1 cellular context compared by ENCODE assay signal in genomic region chr12:68612245-68612644, GRCh38.
TF ChIP-seq lines count a peak whose summit lies in the region.

No MANE protein-coding gene starts in this region.

TF ChIP-seq in H1, 55 proteins besides CTCF, POLR2A, EP300 and RAD21 (continued from another document):
- TF ChIP-seq ATF3 (IDR thresholded peaks at IDR 0.05; ENCODE audit: insufficient read depth, low read depth, low read length) (no peak), KDM5A (IDR thresholded peaks at IDR 0.05; ENCODE audit: low read length) (no peak), JUND (IDR thresholded peaks at IDR 0.05; ENCODE audit: low read length) (no peak), TAF1 (IDR thresholded peaks at IDR 0.05; ENCODE audit: low read depth, low read length) (no peak), CBX8 (IDR thresholded peaks at IDR 0.05; ENCODE audit: borderline replicate concordance, low read depth, low read length) (no peak), KDM4A (IDR thresholded peaks at IDR 0.05; ENCODE audit: low read depth, low read length, severe bottlenecking) (no peak), CHD2 (IDR thresholded peaks at IDR 0.05; ENCODE audit: low read length) (no peak), SIX5 (IDR thresholded peaks at IDR 0.05; ENCODE audit: low read depth, low read length) (no peak), TEAD4 (IDR thresholded peaks at IDR 0.05; ENCODE audit: low read depth, low read length) (no peak), HDAC2 (IDR thresholded peaks at IDR 0.05; ENCODE audit: borderline replicate concordance in 1 of 2, low read depth in 2 of 2, low read length in 2 of 2) (no peak), SP4 (IDR thresholded peaks at IDR 0.05; ENCODE audit: low read length) (no peak), SP2 (IDR thresholded peaks at IDR 0.05; ENCODE audit: low read length) (no peak), SAP30 (IDR thresholded peaks at IDR 0.05; ENCODE audit: insufficient read depth, insufficient replicate concordance, low read length) (no peak), CEBPB (IDR thresholded peaks at IDR 0.05; ENCODE audit: low read depth, low read length) (no peak)
- TF ChIP-seq, protein P1, sequence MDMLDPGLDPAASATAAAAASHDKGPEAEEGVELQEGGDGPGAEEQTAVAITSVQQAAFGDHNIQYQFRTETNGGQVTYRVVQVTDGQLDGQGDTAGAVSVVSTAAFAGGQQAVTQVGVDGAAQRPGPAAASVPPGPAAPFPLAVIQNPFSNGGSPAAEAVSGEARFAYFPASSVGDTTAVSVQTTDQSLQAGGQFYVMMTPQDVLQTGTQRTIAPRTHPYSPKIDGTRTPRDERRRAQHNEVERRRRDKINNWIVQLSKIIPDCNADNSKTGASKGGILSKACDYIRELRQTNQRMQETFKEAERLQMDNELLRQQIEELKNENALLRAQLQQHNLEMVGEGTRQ (IDR thresholded peaks at IDR 0.05; ENCODE audit: low read length) = no peak
